In genomic region chr2:6352906-6353515, GRCh38 we compare ENCODE assay signal across 8 cellular contexts.
DNase-seq lines count a peak whose midpoint lies in the region; ATAC-seq and TF ChIP-seq lines count a peak whose summit lies in the region.

No MANE protein-coding gene starts in this region.

- H3K27ac Mint-ChIP-seq in immature natural killer cell = no peak overlapping the region

- H3K27ac ChIP-seq in brain microvascular endothelial cell = no peak overlapping the region

- DNase-seq in Caki2 (ENCODE audit: low read depth) (peak; percentile 34), brain microvascular endothelial cell (peak; percentile 57), midbrain (lab: John Stamatoyannopoulos, UW) (peak; percentile 47), immature natural killer cell (no peak)

- H3K9me2 ChIP-seq in Loucy (replicated peaks; ENCODE audit: low read depth, low read length) = no peaks in the 10 kb centered on the region

- no peaks in the 10 kb centered on the region for H3K4me1 Mint-ChIP-seq in immature natural killer cell

- H3K9me3 ChIP-seq in Loucy (ENCODE audit: insufficient read depth, low read depth, low read length) = no peaks in the 10 kb centered on the region

- no peak overlapping the region for H2AFZ ChIP-seq in Loucy (ENCODE audit: low read length)

- H3K4me1 ChIP-seq in Loucy (ENCODE audit: insufficient read depth, low read length, poor library complexity, severe bottlenecking) = no peaks in the 10 kb centered on the region

- ATAC-seq in HG03378 (IDR thresholded peaks at IDR 0.05; ENCODE audit: unreplicated experiment) = no peak
- ATAC-seq in GM18858 (IDR thresholded peaks at IDR 0.05; ENCODE audit: unreplicated experiment) = no peak
- ATAC-seq in HG02759 (IDR thresholded peaks at IDR 0.05; ENCODE audit: unreplicated experiment) = no peak

- peaks cover 0 to 12% (median 6%) of the 10 kb centered on the region in 6 donors for H3K9me3 Mint-ChIP-seq in immature natural killer cell

- H3K4me2 ChIP-seq in Loucy (ENCODE audit: low read depth, low read length, poor library complexity, severe bottlenecking) = no peak overlapping the region

- no peak overlapping the region for H3K4me3 Mint-ChIP-seq in immature natural killer cell

- no peaks in the 10 kb centered on the region for H3K36me3 Mint-ChIP-seq in immature natural killer cell

- no peaks in the 10 kb centered on the region for H3K79me2 ChIP-seq in Loucy (ENCODE audit: insufficient read depth, low read length)

- no peaks in the 10 kb centered on the region for H3K27me3 Mint-ChIP-seq in immature natural killer cell (ENCODE audit: low read depth in 3 of 3)

- peak; percentile 30 for TF ChIP-seq CTCF in Loucy (conservative IDR thresholded peaks at IDR 0.05; ENCODE audit: low read length)
- peak; percentile 93 for TF ChIP-seq CTCF in brain microvascular endothelial cell (IDR thresholded peaks at IDR 0.05; ENCODE audit: low read depth, low read length, missing control alignments)

- in situ Hi-C loops in Caki2 (cut with HindIII; ENCODE audit: low pct_unique_long_range_greater_than_20kb, low sequenced_read_pairs) (no loop called here), brain microvascular endothelial cell (cut with HindIII; ENCODE audit: low pct_ligation_motif_present, low sequenced_read_pairs) (no loop called here)

- H3K36me3 ChIP-seq in Loucy (ENCODE audit: insufficient read depth, low read length) (no peaks in the 10 kb centered on the region), brain microvascular endothelial cell (replicated peaks) (no peaks in the 10 kb centered on the region)

- H4K20me1 ChIP-seq in Loucy (ENCODE audit: insufficient read depth, low read length, poor library complexity, severe bottlenecking) = no peaks in the 10 kb centered on the region

- H3K4me3 ChIP-seq in Loucy (ENCODE audit: low read length, poor library complexity, severe bottlenecking) = no peak overlapping the region
- no peak overlapping the region for H3K4me3 ChIP-seq in brain microvascular endothelial cell (ENCODE audit: low read depth, low read length)

- H3F3A ChIP-seq in Loucy (ENCODE audit: low read depth) = no peaks in the 10 kb centered on the region

- H3K27me3 ChIP-seq in Loucy (ENCODE audit: insufficient read depth, low read length, poor library complexity, severe bottlenecking) (no peaks in the 10 kb centered on the region), brain microvascular endothelial cell (replicated peaks) (no peaks in the 10 kb centered on the region)

- H3K9ac ChIP-seq in Loucy (ENCODE audit: low read depth, low read length, poor library complexity, severe bottlenecking) = no peak overlapping the region

Comparison
In these comparisons a context has a peak if more than half of its experiments do, and no peak if none do; other contexts are left out.
1. DNase-seq: peak in Caki2 (single experiment), brain microvascular endothelial cell (single experiment) and midbrain (single experiment); none in immature natural killer cell (0 of 3).